In the genomic region with DNA sequence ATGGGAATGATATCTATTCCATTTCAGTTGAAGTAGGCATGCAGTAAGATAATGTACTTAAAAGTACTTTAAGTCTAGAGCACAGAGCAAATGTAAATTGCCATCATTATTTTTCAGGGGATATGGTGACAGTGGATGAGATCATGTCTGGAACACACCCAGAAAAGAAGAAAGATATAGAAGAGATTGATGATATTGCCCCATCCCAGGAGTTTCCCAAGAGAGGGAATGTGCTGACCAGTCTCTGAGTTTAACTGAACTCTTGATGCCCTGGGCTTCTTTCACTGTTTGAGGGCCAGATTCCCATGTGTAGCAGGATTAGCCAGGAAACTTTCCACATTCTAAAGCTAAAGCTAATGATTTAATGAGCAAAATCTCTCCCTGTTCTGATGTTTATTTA, we compare ENCODE assay signal across 15 cellular contexts.
DNase-seq lines count a peak whose midpoint lies in the region; ATAC-seq, FAIRE-seq and TF ChIP-seq lines count a peak whose summit lies in the region.
"Had no signal": no experiment of that assay in that cellular context is flagged by ENCODE, and none has a peak within 500 bp of the region (broad histone marks: within the 10 kb centered on the region; RNA-seq: fewer than 3 reads in every experiment).

No MANE protein-coding gene starts in this region.

- peak overlapping the region; percentile 19 to 94 (median 65) for H3K27ac ChIP-seq in right lobe of liver
- H3K27ac ChIP-seq: skin epidermis had no signal

- no peaks in the 10 kb centered on the region for H3K9me3 Mint-ChIP-seq in activated naive CD4-positive, alpha-beta T cell treated with anti-CD3 and anti-CD28 coated beads, Interleukin-2, amount 50 U/mL, for 72 hours
- H3K9me3 Mint-ChIP-seq: activated T-cell treated with anti-CD3 and anti-CD28 coated beads, Interleukin-2, amount 50 U/mL, for 4 hours; CD4-positive, alpha-beta T cell had no signal

- H3K36me3 ChIP-seq in BJ (ENCODE audit: control insufficient read depth, insufficient read depth, low read length) (no peaks in the 10 kb centered on the region), bronchial epithelial cell (ENCODE audit: control insufficient read depth, insufficient read depth, low read length) (no peaks in the 10 kb centered on the region), right lobe of liver (no peaks in the 10 kb centered on the region)

- ATAC-seq in right lobe of liver: peak; percentile 67 to 84 (median 74)
- no peak for ATAC-seq in activated naive CD4-positive, alpha-beta T cell treated with anti-CD3 and anti-CD28 coated beads, Interleukin-2, amount 50 U/mL, for 72 hours
- ATAC-seq: activated T-cell treated with anti-CD3 and anti-CD28 coated beads, Interleukin-2, amount 50 U/mL, for 4 hours; K562 had no signal

- intact Hi-C loops in right lobe of liver (cut with DNase I): no loop called here

- H3K36me3 Mint-ChIP-seq in activated naive CD4-positive, alpha-beta T cell treated with anti-CD3 and anti-CD28 coated beads, Interleukin-2, amount 50 U/mL, for 72 hours: no peaks in the 10 kb centered on the region

- H3K27me3 ChIP-seq in BJ (ENCODE audit: control insufficient read depth, insufficient read depth, low read length) (no peaks in the 10 kb centered on the region), bronchial epithelial cell (ENCODE audit: control insufficient read depth, insufficient read depth, low read length) (peaks cover 3% of the 10 kb centered on the region), right lobe of liver (no peaks in the 10 kb centered on the region)

- TF ChIP-seq POLR2A in right lobe of liver (IDR thresholded peaks at IDR 0.05): no peak

- H3K4me3 ChIP-seq in BJ (ENCODE audit: low read depth, low read length) (no peak overlapping the region), bronchial epithelial cell (ENCODE audit: low read depth, low read length) (no peak overlapping the region), right lobe of liver (no peak overlapping the region)
- H3K4me3 ChIP-seq: K562, skin epidermis had no signal

- TF ChIP-seq CTCF in BJ (IDR thresholded peaks at IDR 0.05; ENCODE audit: insufficient read depth, low read depth, low read length): no peak
- no peak for TF ChIP-seq CTCF in bronchial epithelial cell (IDR thresholded peaks at IDR 0.05; ENCODE audit: insufficient read depth, low read length, severe bottlenecking)
- no peak for TF ChIP-seq CTCF in right lobe of liver (IDR thresholded peaks at IDR 0.05)

- no peaks in the 10 kb centered on the region for H3K9me3 ChIP-seq in right lobe of liver

- FAIRE-seq in bronchial epithelial cell (lab: Jason Lieb, UNC): no peak
- FAIRE-seq: K562 had no signal

- POLR2A ChIA-PET in BJ (lab: Charles Lee): no interaction called here

- DNase-seq in BJ (ENCODE audit: low read depth) (peak; percentile 55), M059J (ENCODE audit: low read depth) (peak; percentile 80), bronchial epithelial cell (ENCODE audit: low read depth) (peak; percentile 69), right lobe of liver (peak in 1 of 3 donors; percentile 59), Ammon's horn (ENCODE audit: low spot score) (no peak), DMS114 treated with DMSO at 0.1 percent for 48 hours (lab: John Stamatoyannopoulos, UW; ENCODE audit: unreplicated experiment) (no peak), NCI-H2227 treated with DMSO at 0.1 percent for 48 hours (lab: John Stamatoyannopoulos, UW) (no peak)
- DNase-seq in activated naive CD4-positive, alpha-beta T cell treated with anti-CD3 and anti-CD28 coated beads, Interleukin-2, amount 50 U/mL, for 72 hours (ENCODE audit: low spot score in 2 of 2): no peak
- DNase-seq: activated CD4-positive, CD25-positive, alpha-beta regulatory T cell; activated T-cell treated with anti-CD3 and anti-CD28 coated beads, Interleukin-2, amount 50 U/mL, for 4 hours; anterior cingulate cortex; CD4-positive, alpha-beta T cell; NCI-H1930 had no signal

- CTCF ChIA-PET in BJ (lab: Yijun Ruan, JAX): interaction anchor here (1.3 to 2.5 kb wide), 2 partner anchors 11 to 196 kb away, joined by 3 to 9 read pairs; no protein-coding TSS in a partner anchor

- H3K4me1 ChIP-seq in right lobe of liver: peaks cover 0 to 52% (median 8%) of the 10 kb centered on the region in 4 donors

- no peak overlapping the region for H3K27ac Mint-ChIP-seq in activated naive CD4-positive, alpha-beta T cell treated with anti-CD3 and anti-CD28 coated beads, Interleukin-2, amount 50 U/mL, for 72 hours
- H3K27ac Mint-ChIP-seq: CD4-positive, alpha-beta T cell had no signal

Comparison
In these comparisons a context has a peak if more than half of its experiments do, and no peak if none do; other contexts are left out.
1. DNase-seq: peak in BJ (single experiment), M059J (single experiment) and bronchial epithelial cell (single experiment); none in activated naive CD4-positive, alpha-beta T cell treated with anti-CD3 and anti-CD28 coated beads, Interleukin-2, amount 50 U/mL, for 72 hours (0 of 2), Ammon's horn (single experiment), DMS114 treated with DMSO at 0.1 percent for 48 hours (single experiment) and NCI-H2227 treated with DMSO at 0.1 percent for 48 hours (single experiment).
2. ATAC-seq: peak in right lobe of liver (4 of 4); none in activated naive CD4-positive, alpha-beta T cell treated with anti-CD3 and anti-CD28 coated beads, Interleukin-2, amount 50 U/mL, for 72 hours (0 of 2).